9 cellular contexts compared by ENCODE assay signal in the genomic region with DNA sequence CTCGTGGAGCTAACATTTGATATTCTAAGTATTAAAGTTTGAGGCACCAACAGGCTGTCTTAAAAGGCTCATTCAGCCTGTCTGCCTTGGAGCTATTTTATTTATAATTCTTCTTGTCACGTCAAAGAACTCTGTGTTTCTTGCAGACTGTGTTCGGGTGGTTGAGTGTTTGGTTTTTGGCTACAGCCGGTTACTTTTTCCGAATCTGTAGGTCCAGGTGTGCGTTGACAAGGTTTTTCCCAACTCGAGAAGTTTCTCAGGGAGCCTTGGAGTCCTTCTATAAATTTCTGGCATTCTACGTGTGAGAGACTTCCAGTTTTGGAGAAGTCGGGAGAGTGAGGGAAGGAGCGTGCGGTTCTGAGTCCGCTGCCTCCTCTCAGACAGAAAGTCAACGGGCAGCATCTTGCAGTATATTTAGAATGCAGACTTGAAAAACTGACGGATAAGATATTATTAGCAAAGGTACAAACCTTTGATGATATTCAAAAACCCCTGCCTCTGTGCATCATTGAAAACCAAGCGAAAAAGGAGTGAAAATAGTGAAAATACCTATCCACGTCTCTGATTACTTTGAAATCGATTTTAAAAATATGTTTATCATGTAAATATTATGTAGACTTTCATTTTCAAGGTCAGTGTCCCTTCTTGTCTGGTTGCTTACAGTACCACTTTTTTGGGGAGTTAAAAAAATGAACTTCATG.
DNase-seq lines count a peak whose midpoint lies in the region; ATAC-seq, FAIRE-seq and TF ChIP-seq lines count a peak whose summit lies in the region.
"Had no signal": no experiment of that assay in that cellular context is flagged by ENCODE, and none has a peak within 500 bp of the region (broad histone marks: within the 10 kb centered on the region; RNA-seq: fewer than 3 reads in every experiment).

No MANE protein-coding gene starts in this region.

- CTCF ChIA-PET in endothelial cell of umbilical vein (lab: Charles Lee) (no interaction called here), OCI-LY7 (lab: Charles Lee; ENCODE audit: unreplicated experiment) (no interaction called here)
- CTCF ChIA-PET in naive thymus-derived CD4-positive, alpha-beta T cell (lab: Charles Lee): interaction anchor here (0.9 kb wide), 1 partner anchor 29 kb away, joined by 3 read pairs; no protein-coding TSS in a partner anchor

- H3K4me3 ChIP-seq in ACC112 (ENCODE audit: low read depth, low read length): peak overlapping the region; percentile 75
- H3K4me3 ChIP-seq in Loucy (ENCODE audit: low read length, poor library complexity, severe bottlenecking): peak overlapping the region; percentile 84
- H3K4me3 ChIP-seq in endothelial cell of umbilical vein (replicated peaks in 1 of 3; ENCODE audit: insufficient read depth in 1 of 3, low read depth in 1 of 3, low read length in 3 of 3): no peak overlapping the region
- H3K4me3 ChIP-seq in naive thymus-derived CD4-positive, alpha-beta T cell (ENCODE audit: low read length): no peak overlapping the region
- H3K4me3 ChIP-seq in OCI-LY7 (ENCODE audit: low read depth, low read length, poor library complexity, severe bottlenecking): no peak overlapping the region

- no peak for FAIRE-seq in endothelial cell of umbilical vein (lab: Jason Lieb, UNC)

- H3K36me3 Mint-ChIP-seq in naive thymus-derived CD4-positive, alpha-beta T cell: peaks cover 0 to 5% (median 2%) of the 10 kb centered on the region in 5 donors
- H3K36me3 Mint-ChIP-seq: IgD-negative memory B cell had no signal

- H3K36me3 ChIP-seq in ACC112 (ENCODE audit: insufficient read depth, low read length): no peaks in the 10 kb centered on the region
- H3K36me3 ChIP-seq in Loucy (ENCODE audit: insufficient read depth, low read length): no peaks in the 10 kb centered on the region
- no peaks in the 10 kb centered on the region for H3K36me3 ChIP-seq in endothelial cell of umbilical vein (ENCODE audit: control insufficient read depth in 2 of 2, extremely low read depth in 1 of 2, insufficient read depth in 2 of 2, low read length in 2 of 2)
- no peaks in the 10 kb centered on the region for H3K36me3 ChIP-seq in naive thymus-derived CD4-positive, alpha-beta T cell (ENCODE audit: control insufficient read depth in 2 of 3, insufficient read depth in 3 of 3, low read length in 3 of 3)
- no peaks in the 10 kb centered on the region for H3K36me3 ChIP-seq in OCI-LY7 (ENCODE audit: insufficient read depth, low read length)

- H3K9me3 ChIP-seq in Loucy (ENCODE audit: insufficient read depth, low read depth, low read length): no peaks in the 10 kb centered on the region
- no peaks in the 10 kb centered on the region for H3K9me3 ChIP-seq in endothelial cell of umbilical vein (replicated peaks; ENCODE audit: control insufficient read depth, insufficient read depth, low read length)
- no peaks in the 10 kb centered on the region for H3K9me3 ChIP-seq in naive thymus-derived CD4-positive, alpha-beta T cell (ENCODE audit: control insufficient read depth in 2 of 3, low read length in 3 of 3)
- no peaks in the 10 kb centered on the region for H3K9me3 ChIP-seq in OCI-LY7 (ENCODE audit: low read length)

- H3K4me1 ChIP-seq in ACC112 (ENCODE audit: control insufficient read depth, insufficient read depth, low read length, unreplicated experiment) (peaks cover 20% of the 10 kb centered on the region), Loucy (ENCODE audit: insufficient read depth, low read length, poor library complexity, severe bottlenecking) (peaks cover 84% of the 10 kb centered on the region), endothelial cell of umbilical vein (ENCODE audit: control insufficient read depth, extremely low read depth, insufficient read depth, low read length) (peaks cover 50% of the 10 kb centered on the region), OCI-LY7 (ENCODE audit: insufficient read depth, low read length, poor library complexity, severe bottlenecking) (peaks cover 34% of the 10 kb centered on the region)
- H3K4me1 ChIP-seq in naive thymus-derived CD4-positive, alpha-beta T cell (ENCODE audit: control insufficient read depth in 2 of 2, insufficient read depth in 2 of 2, low read length in 2 of 2): peaks cover 0 to 14% of the 10 kb centered on the region in 2 donors

- ATAC-seq in naive thymus-derived CD4-positive, alpha-beta T cell: no peak
- ATAC-seq in HG02588 (IDR thresholded peaks at IDR 0.05; ENCODE audit: unreplicated experiment) (no peak), HG02938 (IDR thresholded peaks at IDR 0.05; ENCODE audit: unreplicated experiment) (no peak)

- H4K20me1 ChIP-seq in Loucy (ENCODE audit: insufficient read depth, low read length, poor library complexity, severe bottlenecking): no peaks in the 10 kb centered on the region
- H4K20me1 ChIP-seq in endothelial cell of umbilical vein (replicated peaks; ENCODE audit: control insufficient read depth, extremely low read depth, insufficient read depth, low read length): no peaks in the 10 kb centered on the region
- no peaks in the 10 kb centered on the region for H4K20me1 ChIP-seq in OCI-LY7 (ENCODE audit: insufficient read depth, low read length)

- peak overlapping the region; percentile 100 for H3K27ac ChIP-seq in ACC112 (ENCODE audit: low read depth, low read length)
- H3K27ac ChIP-seq in endothelial cell of umbilical vein (ENCODE audit: insufficient read depth, low read depth, low read length): no peak overlapping the region
- H3K27ac ChIP-seq in naive thymus-derived CD4-positive, alpha-beta T cell (ENCODE audit: low read depth, low read length): no peak overlapping the region
- no peak overlapping the region for H3K27ac ChIP-seq in OCI-LY7 (ENCODE audit: low read depth, low read length, poor library complexity, severe bottlenecking)

- no peaks in the 10 kb centered on the region for H3K9me3 Mint-ChIP-seq in naive thymus-derived CD4-positive, alpha-beta T cell
- H3K9me3 Mint-ChIP-seq: IgD-negative memory B cell had no signal

- POLR2A ChIA-PET in endothelial cell of umbilical vein (lab: Charles Lee) (no interaction called here), OCI-LY7 (lab: Charles Lee) (no interaction called here)
- POLR2A ChIA-PET in naive thymus-derived CD4-positive, alpha-beta T cell (lab: Charles Lee): interaction anchor here (1.4 to 2.5 kb wide), 2 partner anchors 28 to 29 kb away, joined by 4 to 5 read pairs; no protein-coding TSS in a partner anchor

- no peak overlapping the region for H3K4me3 Mint-ChIP-seq in naive thymus-derived CD4-positive, alpha-beta T cell

- DNase-seq in endothelial cell of umbilical vein (ENCODE audit: low read depth, low spot score) (no peak), OCI-LY7 (ENCODE audit: low spot score) (no peak)
- no peak for DNase-seq in naive thymus-derived CD4-positive, alpha-beta T cell
- DNase-seq in stimulated activated CD4-positive, alpha-beta T cell treated with anti-CD3 and anti-CD28 coated beads, Interleukin-1b, Interleukin-23, amount 100 ng/mL, for 48 hours: no peak

- H3K27me3 Mint-ChIP-seq in naive thymus-derived CD4-positive, alpha-beta T cell: peaks cover 0 to 13% (median 0%) of the 10 kb centered on the region in 5 donors

- H3K9me1 ChIP-seq in endothelial cell of umbilical vein (replicated peaks; ENCODE audit: control insufficient read depth, extremely low read depth, insufficient read depth, low read length): no peaks in the 10 kb centered on the region

- H3K27ac Mint-ChIP-seq in naive thymus-derived CD4-positive, alpha-beta T cell: peak overlapping the region in 8 of 9 donors; percentile 39 to 93 (median 50)
- H3K27ac Mint-ChIP-seq: IgD-negative memory B cell had no signal

- TF ChIP-seq POLR2A in endothelial cell of umbilical vein (IDR thresholded peaks at IDR 0.05; ENCODE audit: low read depth, low read length): no peak

- H3K9me2 ChIP-seq in Loucy (replicated peaks; ENCODE audit: low read depth, low read length): no peaks in the 10 kb centered on the region
- no peaks in the 10 kb centered on the region for H3K9me2 ChIP-seq in OCI-LY7 (ENCODE audit: insufficient read depth, low read length)

- intact Hi-C loops in endothelial cell of umbilical vein (cut with micrococcal nuclease): no loop called here
- intact Hi-C loops in naive thymus-derived CD4-positive, alpha-beta T cell (cut with micrococcal nuclease): loop anchor here in 1 of 2 donors (5.0 kb wide), 1 partner anchor 187 kb away; the partner anchor contains the start of gene CDPF1
- intact Hi-C loops in OCI-LY7 (cut with micrococcal nuclease; ENCODE audit: unreplicated experiment): no loop called here

- H3K79me2 ChIP-seq in ACC112 (ENCODE audit: control insufficient read depth, insufficient read depth, low read length, unreplicated experiment) (peaks cover 97% of the 10 kb centered on the region), Loucy (ENCODE audit: insufficient read depth, low read length) (peaks cover 97% of the 10 kb centered on the region), endothelial cell of umbilical vein (ENCODE audit: control insufficient read depth, insufficient read depth, low read length) (peaks cover 76% of the 10 kb centered on the region), OCI-LY7 (ENCODE audit: insufficient read depth, low read depth, low read length) (no peaks in the 10 kb centered on the region)

- BruUV-seq in endothelial cell of umbilical vein (replicated peaks; lab: Mats Ljungman, UMichigan) (no TSS peak), OCI-LY7 (replicated peaks; lab: Mats Ljungman, UMichigan) (no TSS peak)

- H2AFZ ChIP-seq in ACC112 (ENCODE audit: low read length, unreplicated experiment) (no peak overlapping the region), Loucy (ENCODE audit: low read length) (no peak overlapping the region), endothelial cell of umbilical vein (ENCODE audit: low read depth, low read length) (no peak overlapping the region), OCI-LY7 (ENCODE audit: low read length) (no peak overlapping the region)

- TF ChIP-seq CTCF in Loucy (conservative IDR thresholded peaks at IDR 0.05; ENCODE audit: low read length): no peak
- no peak for TF ChIP-seq CTCF in endothelial cell of umbilical vein (IDR thresholded peaks at IDR 0.05; ENCODE audit: extremely low read depth in 1 of 2, insufficient read depth in 1 of 2, low read depth in 1 of 2, low read length in 2 of 2)
- no peak for TF ChIP-seq CTCF in OCI-LY7 (conservative IDR thresholded peaks at IDR 0.05; ENCODE audit: low read length)

- no peaks in the 10 kb centered on the region for H3K27me3 ChIP-seq in ACC112 (ENCODE audit: insufficient read depth, low read length)
- peaks cover 2% of the 10 kb centered on the region for H3K27me3 ChIP-seq in Loucy (ENCODE audit: insufficient read depth, low read length, poor library complexity, severe bottlenecking)
- H3K27me3 ChIP-seq in endothelial cell of umbilical vein (ENCODE audit: control insufficient read depth in 2 of 2, insufficient read depth in 2 of 2, low read length in 2 of 2): no peaks in the 10 kb centered on the region
- H3K27me3 ChIP-seq in naive thymus-derived CD4-positive, alpha-beta T cell (ENCODE audit: control insufficient read depth in 2 of 2, insufficient read depth in 2 of 2, low read length in 2 of 2): no peaks in the 10 kb centered on the region

- H3K4me2 ChIP-seq in Loucy (ENCODE audit: low read depth, low read length, poor library complexity, severe bottlenecking) (peak overlapping the region; percentile 81), endothelial cell of umbilical vein (ENCODE audit: insufficient read depth, low read length) (peak overlapping the region; percentile 5), OCI-LY7 (ENCODE audit: low read length) (no peak overlapping the region; the same call in 1 of the 2 replicates)

- H3K4me1 Mint-ChIP-seq in naive thymus-derived CD4-positive, alpha-beta T cell: peaks cover 25 to 76% (median 66%) of the 10 kb centered on the region in 7 donors

- peaks cover 14% of the 10 kb centered on the region; the same call in 1 of the 2 replicates for H3F3A ChIP-seq in Loucy (ENCODE audit: low read depth)

- dilution Hi-C loops in endothelial cell of umbilical vein (cut with MboI; ENCODE audit: extremely low pct_ligation_motif_present, low sequenced_read_pairs): no loop called here

- H3K9ac ChIP-seq in Loucy (ENCODE audit: low read depth, low read length, poor library complexity, severe bottlenecking): peak overlapping the region; percentile 98
- H3K9ac ChIP-seq in endothelial cell of umbilical vein (replicated peaks; ENCODE audit: extremely low read depth, insufficient read depth, low read length): no peak overlapping the region

Comparison
In these comparisons a context has a peak if more than half of its experiments do, and no peak if none do; other contexts are left out.
1. H3K4me3 ChIP-seq: peak in ACC112 (single experiment) and Loucy (single experiment); none in endothelial cell of umbilical vein (0 of 3), naive thymus-derived CD4-positive, alpha-beta T cell (single experiment) and OCI-LY7 (single experiment).